Comparison of ENCODE assay signal across 8 cellular contexts in the genomic region with DNA sequence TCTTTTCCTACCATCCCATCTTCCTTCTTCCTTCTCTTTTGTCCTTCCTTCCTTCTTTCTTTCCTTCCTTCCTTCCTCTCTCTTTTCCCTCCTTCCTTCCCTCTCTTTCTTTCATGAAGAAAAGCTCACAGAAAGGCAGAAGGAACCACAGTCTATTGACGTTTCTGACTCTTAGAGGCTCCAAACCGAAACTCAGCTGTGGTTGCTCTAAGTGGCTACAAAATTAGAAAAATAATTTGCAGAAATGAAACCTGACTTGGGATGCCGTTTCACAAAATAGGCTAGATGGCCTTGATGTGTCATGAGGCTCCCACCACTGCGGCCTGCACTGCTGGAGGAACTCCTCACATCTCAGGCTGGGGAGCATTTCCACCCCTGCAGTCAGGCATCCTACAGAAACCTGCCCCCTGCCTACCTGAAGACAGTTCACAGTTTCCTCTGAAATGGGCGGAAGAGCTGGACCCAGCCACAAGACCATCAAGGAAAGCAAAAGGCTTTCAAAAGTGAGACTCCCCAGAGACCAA.
DNase-seq lines count a peak whose midpoint lies in the region; ATAC-seq, FAIRE-seq and TF ChIP-seq lines count a peak whose summit lies in the region.

No MANE protein-coding gene starts in this region.

- TF ChIP-seq POLR2A in esophagus squamous epithelium (IDR thresholded peaks at IDR 0.05) = no peak

- intact Hi-C loops in Calu3 (cut with micrococcal nuclease; ENCODE audit: unreplicated experiment) = no loop called here
- intact Hi-C loops in esophagus squamous epithelium (cut with DNase I) = no loop called here

- no peak for DNase-seq in activated naive CD4-positive, alpha-beta T cell treated with anti-CD3 and anti-CD28 coated beads, Interleukin-2, amount 50 U/mL, for 72 hours (ENCODE audit: low spot score in 2 of 2)
- no peak for DNase-seq in activated naive CD4-positive, alpha-beta T cell treated with anti-CD3 and anti-CD28 coated beads, Interleukin-2, amount 10 ng/mL, durations not matched to agents 7 days and 5 days
- DNase-seq in RPMI8226 (peak; percentile 96), frontal cortex (ENCODE audit: low spot score in 2 of 2) (no peak), Calu3 (no peak), esophagus squamous epithelium (lab: John Stamatoyannopoulos, UW) (no peak)
- DNase-seq in stimulated activated CD8-positive, alpha-beta memory T cell treated with anti-CD3 and anti-CD28 coated beads, Interleukin-4, amount 100 ng/mL, for 48 hours = peak; percentile 43

- no peak overlapping the region for H3K4me3 Mint-ChIP-seq in activated naive CD4-positive, alpha-beta T cell treated with anti-CD3 and anti-CD28 coated beads, Interleukin-2, amount 10 ng/mL, durations not matched to agents 7 days and 5 days
- H3K4me3 Mint-ChIP-seq in Calu3 (ENCODE audit: low read depth, unreplicated experiment) = no peak overlapping the region

- BruUV-seq in Calu3 (replicated peaks; lab: Mats Ljungman, UMichigan) = no TSS peak

- no peak overlapping the region for H3K27ac Mint-ChIP-seq in activated naive CD4-positive, alpha-beta T cell treated with anti-CD3 and anti-CD28 coated beads, Interleukin-2, amount 50 U/mL, for 72 hours
- H3K27ac Mint-ChIP-seq in activated naive CD4-positive, alpha-beta T cell treated with anti-CD3 and anti-CD28 coated beads, Interleukin-2, amount 10 ng/mL, durations not matched to agents 7 days and 5 days = no peak overlapping the region
- no peak overlapping the region for H3K27ac Mint-ChIP-seq in Calu3 (ENCODE audit: unreplicated experiment)

- peaks cover 19 to 42% (median 31%) of the 10 kb centered on the region in 3 donors for H3K4me1 ChIP-seq in esophagus squamous epithelium

- CTCF ChIA-PET in activated naive CD4-positive, alpha-beta T cell treated with anti-CD3 and anti-CD28 coated beads, Interleukin-2, amount 10 ng/mL, durations not matched to agents 7 days and 5 days (lab: Charles Lee) = interaction anchor here (0.9 kb wide), 2 partner anchors 37 to 140 kb away, joined by 3 read pairs; no protein-coding TSS in a partner anchor
- CTCF ChIA-PET in Calu3 (lab: Charles Lee) = no interaction called here

- H3K27me3 Mint-ChIP-seq in activated naive CD4-positive, alpha-beta T cell treated with anti-CD3 and anti-CD28 coated beads, Interleukin-2, amount 10 ng/mL, durations not matched to agents 7 days and 5 days = peaks cover 28% of the 10 kb centered on the region
- H3K27me3 Mint-ChIP-seq in Calu3 (ENCODE audit: unreplicated experiment) = no peaks in the 10 kb centered on the region

- peak; percentile 48 to 54 for ATAC-seq in activated naive CD4-positive, alpha-beta T cell treated with anti-CD3 and anti-CD28 coated beads, Interleukin-2, amount 50 U/mL, for 72 hours
- peak; percentile 89 for ATAC-seq in HG02852 (IDR thresholded peaks at IDR 0.05; ENCODE audit: unreplicated experiment)

- H3K4me1 Mint-ChIP-seq in activated naive CD4-positive, alpha-beta T cell treated with anti-CD3 and anti-CD28 coated beads, Interleukin-2, amount 10 ng/mL, durations not matched to agents 7 days and 5 days = peaks cover 23% of the 10 kb centered on the region
- peaks cover 5% of the 10 kb centered on the region for H3K4me1 Mint-ChIP-seq in Calu3 (ENCODE audit: low read depth, unreplicated experiment)

- H3K9me3 Mint-ChIP-seq in activated naive CD4-positive, alpha-beta T cell treated with anti-CD3 and anti-CD28 coated beads, Interleukin-2, amount 50 U/mL, for 72 hours = peaks cover 0 to 5% of the 10 kb centered on the region in 2 donors
- peaks cover 1% of the 10 kb centered on the region for H3K9me3 Mint-ChIP-seq in activated naive CD4-positive, alpha-beta T cell treated with anti-CD3 and anti-CD28 coated beads, Interleukin-2, amount 10 ng/mL, durations not matched to agents 7 days and 5 days
- no peaks in the 10 kb centered on the region for H3K9me3 Mint-ChIP-seq in Calu3 (ENCODE audit: low read depth, unreplicated experiment)

- no peaks in the 10 kb centered on the region for H3K27me3 ChIP-seq in esophagus squamous epithelium

- peaks cover 0 to 27% (median 0%) of the 10 kb centered on the region in 3 donors for H3K36me3 ChIP-seq in esophagus squamous epithelium

- FAIRE-seq in frontal cortex (lab: Jason Lieb, UNC) = no peak

- 76 to 84% methylated on average over 4 to 5 of the region's 5 CpGs for WGBS in esophagus squamous epithelium, 2 donors

- no peak overlapping the region for H3K4me3 ChIP-seq in esophagus squamous epithelium

- TF ChIP-seq CTCF in Calu3 (IDR thresholded peaks at IDR 0.05; ENCODE audit: unreplicated experiment) (no peak), esophagus squamous epithelium (IDR thresholded peaks at IDR 0.05) (no peak)

- no peaks in the 10 kb centered on the region for H3K36me3 Mint-ChIP-seq in activated naive CD4-positive, alpha-beta T cell treated with anti-CD3 and anti-CD28 coated beads, Interleukin-2, amount 50 U/mL, for 72 hours
- no peaks in the 10 kb centered on the region for H3K36me3 Mint-ChIP-seq in activated naive CD4-positive, alpha-beta T cell treated with anti-CD3 and anti-CD28 coated beads, Interleukin-2, amount 10 ng/mL, durations not matched to agents 7 days and 5 days
- H3K36me3 Mint-ChIP-seq in Calu3 (ENCODE audit: insufficient read depth, unreplicated experiment) = peaks cover 7% of the 10 kb centered on the region

- no peaks in the 10 kb centered on the region for H3K9me3 ChIP-seq in esophagus squamous epithelium

- H3K27ac ChIP-seq in esophagus squamous epithelium = peak overlapping the region in 1 of 4 donors; percentile 26

Comparison
In these comparisons a context has a peak if more than half of its experiments do, and no peak if none do; other contexts are left out.
1. DNase-seq: peak in RPMI8226 (single experiment) and stimulated activated CD8-positive, alpha-beta memory T cell treated with anti-CD3 and anti-CD28 coated beads, Interleukin-4, amount 100 ng/mL, for 48 hours (single experiment); none in activated naive CD4-positive, alpha-beta T cell treated with anti-CD3 and anti-CD28 coated beads, Interleukin-2, amount 50 U/mL, for 72 hours (0 of 2), activated naive CD4-positive, alpha-beta T cell treated with anti-CD3 and anti-CD28 coated beads, Interleukin-2, amount 10 ng/mL, durations not matched to agents 7 days and 5 days (single experiment), frontal cortex (0 of 2), Calu3 (single experiment) and esophagus squamous epithelium (single experiment).